In the genomic region with DNA sequence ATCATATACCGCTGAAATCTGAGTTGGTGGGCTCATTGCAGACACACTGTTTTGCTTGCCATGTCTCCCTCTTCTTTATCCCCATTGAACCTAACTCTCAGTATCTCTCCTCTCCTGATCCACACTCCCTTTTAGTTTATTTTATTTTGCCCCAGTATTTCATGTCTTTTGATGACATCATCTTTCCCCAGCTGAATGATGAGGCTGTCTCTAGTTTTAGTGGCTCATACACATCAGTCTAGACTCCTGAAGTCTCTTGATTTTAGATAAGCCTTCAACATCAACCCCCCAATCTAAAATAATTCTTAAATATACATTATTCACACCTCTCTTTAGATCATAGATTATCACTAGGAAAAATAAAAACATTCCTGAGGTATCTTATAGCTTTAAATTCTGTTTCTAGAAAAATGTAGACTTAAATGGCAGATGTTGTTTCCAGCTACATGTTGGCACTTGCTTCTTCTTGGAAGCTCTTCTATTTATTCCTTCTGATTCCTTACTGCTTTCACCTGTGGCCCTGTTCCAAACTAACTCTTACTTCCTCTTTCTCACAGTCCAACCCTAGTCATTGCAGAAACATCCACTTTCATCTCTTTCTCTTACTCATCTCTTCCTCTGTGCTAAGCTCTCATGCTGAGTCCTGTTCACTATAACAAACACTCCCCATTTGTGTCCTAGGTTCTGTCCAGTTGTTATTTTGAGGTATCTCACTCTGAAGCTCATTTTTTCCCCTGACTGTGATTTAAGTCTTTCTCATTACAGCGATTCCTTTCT, we compare ENCODE assay signal across 12 cellular contexts.
DNase-seq lines count a peak whose midpoint lies in the region; ATAC-seq lines count a peak whose summit lies in the region.
"Had no signal": no experiment of that assay in that cellular context is flagged by ENCODE, and none has a peak within 500 bp of the region (broad histone marks: within the 10 kb centered on the region; RNA-seq: fewer than 3 reads in every experiment).

No MANE protein-coding gene starts in this region.

- H2BK120ac ChIP-seq in neuronal stem cell (ENCODE audit: low read depth, low read length): no peak overlapping the region

- peaks cover 0 to 2% of the 10 kb centered on the region in 2 donors for H3K9me3 ChIP-seq in neuronal stem cell (replicated peaks in 1 of 2; ENCODE audit: control insufficient read depth in 2 of 2, insufficient read depth in 1 of 2, low read depth in 1 of 2, low read length in 2 of 2)

- H3K4me3 ChIP-seq in neuronal stem cell (ENCODE audit: low read length in 2 of 2): no peak overlapping the region

- H2AFZ ChIP-seq in neuronal stem cell (ENCODE audit: low read length): no peak overlapping the region
- H2AFZ ChIP-seq: parathyroid adenoma had no signal

- peaks cover 0 to 3% of the 10 kb centered on the region in 2 donors for H3K4me1 ChIP-seq in neuronal stem cell (ENCODE audit: control insufficient read depth in 2 of 2, insufficient read depth in 1 of 2, low read depth in 1 of 2, low read length in 2 of 2)
- H3K4me1 ChIP-seq: parathyroid adenoma had no signal

- H3K23ac ChIP-seq in neuronal stem cell (ENCODE audit: low read depth, low read length, poor library complexity): no peak overlapping the region

- CTCF ChIA-PET in activated naive CD4-positive, alpha-beta T cell treated with anti-CD3 and anti-CD28 coated beads, Interleukin-2, amount 10 ng/mL, durations not matched to agents 7 days and 5 days (lab: Charles Lee): no interaction called here

- ATAC-seq in GM18519 (IDR thresholded peaks at IDR 0.05; ENCODE audit: low FRiP score, unreplicated experiment): peak; percentile 92
- ATAC-seq in HG02970 (IDR thresholded peaks at IDR 0.05; ENCODE audit: low FRiP score, unreplicated experiment): peak; percentile 52

- no peak overlapping the region for H2BK5ac ChIP-seq in neuronal stem cell (ENCODE audit: low read length)

- H4K8ac ChIP-seq in neuronal stem cell (ENCODE audit: low read depth, low read length): no peak overlapping the region

- H3K27ac ChIP-seq in neuronal stem cell (replicated peaks; ENCODE audit: low read length): no peak overlapping the region
- H3K27ac ChIP-seq: parathyroid adenoma had no signal

- no peak overlapping the region for H3K4ac ChIP-seq in neuronal stem cell (ENCODE audit: low read length)

- no peak overlapping the region for H3K27ac Mint-ChIP-seq in activated naive CD4-positive, alpha-beta T cell treated with anti-CD3 and anti-CD28 coated beads, Interleukin-2, amount 10 ng/mL, durations not matched to agents 7 days and 5 days

- no peaks in the 10 kb centered on the region for H3K27me3 ChIP-seq in neuronal stem cell (ENCODE audit: control insufficient read depth in 3 of 3, insufficient read depth in 3 of 3, low read depth in 1 of 3, low read length in 3 of 3)

- H3K27me3 Mint-ChIP-seq in activated naive CD4-positive, alpha-beta T cell treated with anti-CD3 and anti-CD28 coated beads, Interleukin-2, amount 10 ng/mL, durations not matched to agents 7 days and 5 days: no peaks in the 10 kb centered on the region

- no peak overlapping the region for H4K91ac ChIP-seq in neuronal stem cell (ENCODE audit: low read depth, low read length, poor library complexity)

- no peaks in the 10 kb centered on the region for H3K36me3 Mint-ChIP-seq in activated naive CD4-positive, alpha-beta T cell treated with anti-CD3 and anti-CD28 coated beads, Interleukin-2, amount 10 ng/mL, durations not matched to agents 7 days and 5 days

- no peak overlapping the region for H3K4me2 ChIP-seq in neuronal stem cell (ENCODE audit: insufficient read depth, low read length, poor library complexity, severe bottlenecking)

- no peaks in the 10 kb centered on the region for H3K79me1 ChIP-seq in neuronal stem cell (ENCODE audit: low read depth, low read length)

- DNase-seq in RPMI8226: peak; percentile 47
- peak; percentile 87 for DNase-seq in kidney tubule cell (ENCODE audit: low spot score)
- no peak for DNase-seq in T-helper 2 cell
- no peak for DNase-seq in activated naive CD4-positive, alpha-beta T cell treated with anti-CD3 and anti-CD28 coated beads, Interleukin-2, amount 10 ng/mL, durations not matched to agents 7 days and 5 days
- no peak for DNase-seq in neuronal stem cell (ENCODE audit: low spot score)
- no peak for DNase-seq in NCI-H345 (lab: John Stamatoyannopoulos, UW)
- DNase-seq: anterior cingulate cortex; NCI-H1694; stimulated activated CD8-positive, alpha-beta memory T cell treated with anti-CD3 and anti-CD28 coated beads, Interleukin-4, amount 100 ng/mL, for 48 hours had no signal

- H2AK5ac ChIP-seq in neuronal stem cell (ENCODE audit: low read depth, low read length): no peak overlapping the region

- H3K4me3 Mint-ChIP-seq in activated naive CD4-positive, alpha-beta T cell treated with anti-CD3 and anti-CD28 coated beads, Interleukin-2, amount 10 ng/mL, durations not matched to agents 7 days and 5 days: no peak overlapping the region

- H3K9ac ChIP-seq in neuronal stem cell (ENCODE audit: low read depth, low read length, poor library complexity): no peak overlapping the region
- H3K9ac ChIP-seq: parathyroid adenoma had no signal

- H3K18ac ChIP-seq in neuronal stem cell (ENCODE audit: low read length): no peak overlapping the region

- no peak overlapping the region for H3K14ac ChIP-seq in neuronal stem cell (ENCODE audit: low read length)

- no peaks in the 10 kb centered on the region for H3K4me1 Mint-ChIP-seq in activated naive CD4-positive, alpha-beta T cell treated with anti-CD3 and anti-CD28 coated beads, Interleukin-2, amount 10 ng/mL, durations not matched to agents 7 days and 5 days

- H2BK15ac ChIP-seq in neuronal stem cell (ENCODE audit: low read length): no peak overlapping the region

- peaks cover 2% of the 10 kb centered on the region for H3K9me3 Mint-ChIP-seq in activated naive CD4-positive, alpha-beta T cell treated with anti-CD3 and anti-CD28 coated beads, Interleukin-2, amount 10 ng/mL, durations not matched to agents 7 days and 5 days

- no peak overlapping the region for H2BK12ac ChIP-seq in neuronal stem cell (ENCODE audit: low read length)

- H3K36me3 ChIP-seq in neuronal stem cell (replicated peaks in 1 of 2; ENCODE audit: control insufficient read depth in 2 of 2, insufficient read depth in 2 of 2, low read length in 2 of 2): no peaks in the 10 kb centered on the region

- WGBS in neuronal stem cell (ENCODE audit: extremely low coverage in 2 of 2, insufficient read length in 2 of 2, insufficient replicate concordance in 1 of 2), 2 donors: no CpG with 5 or more reads among the region's 2 CpGs

Comparison
In these comparisons a context has a peak if more than half of its experiments do, and no peak if none do; other contexts are left out.
1. DNase-seq: peak in RPMI8226 (single experiment) and kidney tubule cell (single experiment); none in T-helper 2 cell (0 of 5), activated naive CD4-positive, alpha-beta T cell treated with anti-CD3 and anti-CD28 coated beads, Interleukin-2, amount 10 ng/mL, durations not matched to agents 7 days and 5 days (single experiment), neuronal stem cell (single experiment) and NCI-H345 (single experiment).